ENCODE assay signal across 10 cellular contexts in the genomic region with DNA sequence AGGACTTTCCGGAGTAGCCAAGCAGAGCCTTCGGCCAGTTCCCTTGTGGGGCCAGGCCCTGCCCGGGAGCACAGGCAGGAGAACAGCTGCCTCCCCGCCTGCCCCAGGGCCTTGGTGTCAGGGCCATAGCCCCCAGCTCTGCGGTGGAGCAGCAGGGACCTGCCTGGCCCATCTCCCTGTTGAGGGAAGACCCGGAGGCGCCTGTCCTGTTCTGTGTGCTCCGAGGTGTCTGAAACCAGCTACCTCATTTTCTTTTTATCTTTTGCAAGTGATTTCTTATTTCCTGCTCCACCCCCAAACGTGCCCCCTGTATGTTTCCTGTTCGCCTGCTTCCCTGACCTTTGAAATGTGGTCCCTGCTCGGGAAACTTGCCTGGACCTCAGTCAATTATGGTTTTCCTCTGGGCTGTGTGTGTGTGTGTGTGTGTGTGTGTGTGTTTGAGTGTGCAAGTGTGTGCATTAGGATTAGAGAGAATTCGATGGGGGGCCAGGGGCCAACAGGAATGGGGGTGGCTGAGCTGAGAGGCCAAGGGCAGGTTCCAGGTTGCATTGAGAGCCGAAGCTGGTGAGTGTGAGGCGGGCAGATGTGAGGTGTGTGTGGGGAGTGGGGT. TPM values are rescaled to one million over a fixed set of nuclear protein-coding genes. Genes with fewer than 3 reads are reported as not detected.
A peak's percentile ranks its signal among the peaks of the same experiment; 100 is the strongest.
DNase-seq lines count a peak whose midpoint lies in the region; ATAC-seq and TF ChIP-seq lines count a peak whose summit lies in the region.
"Had no signal": no experiment of that assay in that cellular context is flagged by ENCODE, and none has a peak within 500 bp of the region (broad histone marks: within the 10 kb centered on the region; RNA-seq: fewer than 3 reads in every experiment).

No MANE protein-coding gene starts in this region.

- CTCF ChIA-PET in naive thymus-derived CD4-positive, alpha-beta T cell (lab: Charles Lee), result no interaction called here

- intact Hi-C loops in Right ventricle myocardium inferior (cut with DNase I) (no loop called here), cardiac septum (cut with DNase I) (no loop called here), uterus (cut with DNase I; ENCODE audit: low total_unique reads) (no loop called here)
- intact Hi-C loops in naive thymus-derived CD4-positive, alpha-beta T cell (cut with micrococcal nuclease), result loop anchor here (1.0 to 10.0 kb wide), 2 partner anchors 59 to 113 kb away; no protein-coding TSS in a partner anchor

- peaks cover 15 to 68% of the 10 kb centered on the region in 2 donors for H3K4me1 ChIP-seq in naive thymus-derived CD4-positive, alpha-beta T cell (ENCODE audit: control insufficient read depth in 2 of 2, insufficient read depth in 2 of 2, low read length in 2 of 2)
- no peaks in the 10 kb centered on the region for H3K4me1 ChIP-seq in uterus

- DNase-seq in Right ventricle myocardium inferior (ENCODE audit: missing footprints), result no peak
- no peak for DNase-seq in cardiac septum (ENCODE audit: low spot score)
- peak; percentile 87 to 89 for DNase-seq in dermis microvascular lymphatic vessel endothelial cell (ENCODE audit: low read depth in 2 of 2)
- peak in 2 of 9 donors; percentile 10 to 27 for DNase-seq in naive thymus-derived CD4-positive, alpha-beta T cell
- peak in 1 of 2 donors; percentile 55 for DNase-seq in uterus
- DNase-seq: amniotic stem cell, midbrain had no signal

- H3K9me3 ChIP-seq in naive thymus-derived CD4-positive, alpha-beta T cell (ENCODE audit: control insufficient read depth in 2 of 3, low read length in 3 of 3), result no peaks in the 10 kb centered on the region
- no peaks in the 10 kb centered on the region for H3K9me3 ChIP-seq in uterus

- peak overlapping the region; percentile 50 to 94 (median 82) for H3K27ac Mint-ChIP-seq in naive thymus-derived CD4-positive, alpha-beta T cell

- peak overlapping the region; percentile 64 to 81 (median 74) for H3K4me3 Mint-ChIP-seq in naive thymus-derived CD4-positive, alpha-beta T cell

- no peaks in the 10 kb centered on the region for H3K36me3 Mint-ChIP-seq in naive thymus-derived CD4-positive, alpha-beta T cell

- POLR2A ChIA-PET in naive thymus-derived CD4-positive, alpha-beta T cell (lab: Charles Lee), result interaction anchor here (0.5 to 1.0 kb wide), 2 partner anchors 43 to 375 kb away, joined by 3 to 7 read pairs; no protein-coding TSS in a partner anchor

- no peaks in the 10 kb centered on the region for H3K27me3 Mint-ChIP-seq in naive thymus-derived CD4-positive, alpha-beta T cell

- no peak for TF ChIP-seq POLR2A in uterus (IDR thresholded peaks at IDR 0.05)

- peak overlapping the region; percentile 41 for H3K27ac ChIP-seq in naive thymus-derived CD4-positive, alpha-beta T cell (ENCODE audit: low read depth, low read length)
- H3K27ac ChIP-seq in uterus, result peak overlapping the region; percentile 59 to 61

- H3K27me3 ChIP-seq in naive thymus-derived CD4-positive, alpha-beta T cell (ENCODE audit: control insufficient read depth in 2 of 2, insufficient read depth in 2 of 2, low read length in 2 of 2), result no peaks in the 10 kb centered on the region
- no peaks in the 10 kb centered on the region for H3K27me3 ChIP-seq in uterus

- no peaks in the 10 kb centered on the region for H3K36me3 ChIP-seq in naive thymus-derived CD4-positive, alpha-beta T cell (ENCODE audit: control insufficient read depth in 2 of 3, insufficient read depth in 3 of 3, low read length in 3 of 3)
- no peaks in the 10 kb centered on the region for H3K36me3 ChIP-seq in uterus

- H3K9me3 Mint-ChIP-seq in naive thymus-derived CD4-positive, alpha-beta T cell, result peaks cover 0 to 3% (median 0%) of the 10 kb centered on the region in 11 donors

- TF ChIP-seq CTCF in uterus (IDR thresholded peaks at IDR 0.05), result no peak

- peaks cover 33 to 77% (median 72%) of the 10 kb centered on the region in 7 donors for H3K4me1 Mint-ChIP-seq in naive thymus-derived CD4-positive, alpha-beta T cell

- peak overlapping the region; percentile 47 for H3K4me3 ChIP-seq in naive thymus-derived CD4-positive, alpha-beta T cell (ENCODE audit: low read length)
- H3K4me3 ChIP-seq in uterus, result no peak overlapping the region

- ATAC-seq in Right ventricle myocardium inferior (peak; percentile 34), GM19463 (IDR thresholded peaks at IDR 0.05; ENCODE audit: unreplicated experiment) (no peak), HG03175 (IDR thresholded peaks at IDR 0.05; ENCODE audit: unreplicated experiment) (no peak), GM19455 (IDR thresholded peaks at IDR 0.05; ENCODE audit: unreplicated experiment) (no peak)
- ATAC-seq in naive thymus-derived CD4-positive, alpha-beta T cell, result peak; percentile 42

RNA-seq across cellular contexts. Expression of a gene that starts 19.1 kb away (rescaled TPM):
- total RNA-seq in Right ventricle myocardium inferior, result 61.6 TPM
- 38.6 TPM for total RNA-seq in cardiac septum
- total RNA-seq in dermis microvascular lymphatic vessel endothelial cell, result 55.8 and 107 TPM in 2 replicates
- 10 to 100 TPM in 1 of 5 experiments, 1 to 10 TPM in 4; 1.4 to 29.9 (median 2.3) TPM for total RNA-seq in naive thymus-derived CD4-positive, alpha-beta T cell
- under 1 TPM; 0.35 to 0.99 TPM for polyA plus RNA-seq in naive thymus-derived CD4-positive, alpha-beta T cell
- total RNA-seq in uterus, result 10 to 100 TPM; 19.1 to 86.2 (median 43.9) TPM

RNA-seq across cellular contexts. Expression of a gene that starts 59.7 kb away (rescaled TPM):
- 29.4 TPM for total RNA-seq in Right ventricle myocardium inferior
- total RNA-seq in cardiac septum, result 45.2 TPM
- 5.4 and 5.9 TPM in 2 replicates for total RNA-seq in dermis microvascular lymphatic vessel endothelial cell
- 10 to 100 TPM in 4 of 5 experiments, 1 to 10 TPM in 1; 9.5 to 20.0 (median 15.4) TPM for total RNA-seq in naive thymus-derived CD4-positive, alpha-beta T cell
- 10 to 100 TPM in 1 of 2 donors, 1 to 10 TPM in 1; 5.7 to 11.5 TPM for polyA plus RNA-seq in naive thymus-derived CD4-positive, alpha-beta T cell
- total RNA-seq in uterus, result 100 to 1,000 TPM in 1 of 4 donors, 10 to 100 TPM in 3; 23.2 to 136 (median 33.4) TPM

Comparison
In these comparisons a context has a peak if more than half of its experiments do, and no peak if none do; other contexts are left out.
1. ATAC-seq: peak in Right ventricle myocardium inferior (single experiment) and naive thymus-derived CD4-positive, alpha-beta T cell (single experiment); none in GM19463 (single experiment), HG03175 (single experiment) and GM19455 (single experiment).
2. DNase-seq: peak in dermis microvascular lymphatic vessel endothelial cell (2 of 2); none in Right ventricle myocardium inferior (single experiment) and cardiac septum (single experiment).
3. intact Hi-C loops: an anchor here in naive thymus-derived CD4-positive, alpha-beta T cell (1.0 to 10.0 kb wide); none called in Right ventricle myocardium inferior, cardiac septum and uterus.